1 cellular context compared by ENCODE assay signal in the genomic region with DNA sequence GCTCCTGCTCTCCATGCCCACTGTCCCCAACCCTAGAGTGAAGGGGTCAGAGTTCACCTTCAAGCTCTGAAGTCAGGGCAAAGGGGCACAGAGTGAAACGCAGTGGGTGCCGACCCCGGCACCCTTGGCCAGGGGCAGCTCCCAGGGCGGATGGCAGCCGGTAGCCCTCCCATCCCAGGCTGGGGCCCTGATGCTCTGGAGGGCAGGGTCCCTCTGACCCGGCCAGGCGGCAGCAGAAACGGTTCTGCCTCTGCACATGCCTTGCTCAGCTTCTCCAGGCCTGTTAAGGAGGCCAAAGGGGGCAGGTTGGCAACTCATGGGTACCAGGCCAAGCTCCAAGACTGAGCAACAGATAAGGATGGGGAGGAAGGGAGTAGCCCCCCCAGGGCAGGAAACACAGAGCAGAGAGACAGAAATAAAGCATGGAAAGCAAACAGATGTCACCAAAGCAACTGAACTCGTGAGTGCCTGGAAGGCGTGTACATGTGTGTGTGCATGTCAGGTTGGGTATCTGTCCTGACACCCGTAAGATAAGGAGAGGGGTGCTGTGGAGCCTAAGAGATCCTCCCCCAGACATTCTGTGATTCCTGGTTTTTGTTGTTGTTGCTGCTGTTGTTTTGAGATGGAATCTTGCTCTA.
TF ChIP-seq lines count a peak whose summit lies in the region.

No MANE protein-coding gene starts in this region.

TF ChIP-seq in K562, 482 proteins besides CTCF, POLR2A, EP300 and RAD21 (continued from another document):
- TF ChIP-seq ETV6 (IDR thresholded peaks at IDR 0.05; ENCODE audit: borderline replicate concordance in 1 of 2, low read depth in 2 of 2, low read length in 1 of 2) (no peak), ETV6 (CRISPR knock-in tag; IDR thresholded peaks at IDR 0.05; ENCODE audit: borderline replicate concordance) (no peak), GABPA (tag; conservative IDR thresholded peaks at IDR 0.05; ENCODE audit: low read depth) (no peak), ARID2 (IDR thresholded peaks at IDR 0.05) (no peak), MBD2 (IDR thresholded peaks at IDR 0.05; ENCODE audit: borderline replicate concordance, low read depth) (no peak), CBFA2T3 (IDR thresholded peaks at IDR 0.05) (peak; percentile 80), MEIS2 (IDR thresholded peaks at IDR 0.05; ENCODE audit: partially characterized antibody) (peak; percentile 25), TARDBP (IDR thresholded peaks at IDR 0.05) (no peak), HNRNPLL (IDR thresholded peaks at IDR 0.05; ENCODE audit: low read depth, low read length, poor library complexity, severe bottlenecking) (no peak), ZNF586 (CRISPR knock-in tag; conservative IDR thresholded peaks at IDR 0.05) (no peak), ZNF444 (CRISPR knock-in tag; IDR thresholded peaks at IDR 0.05) (no peak), ETV1 (tag; conservative IDR thresholded peaks at IDR 0.05; ENCODE audit: low read depth) (0 out of 2 replicates have a peak, but pooled peaks have one; percentile 8), NCOA4 (IDR thresholded peaks at IDR 0.05; ENCODE audit: partially characterized antibody) (no peak), MAZ (CRISPR knock-in tag; conservative IDR thresholded peaks at IDR 0.05 in 1 of 2, IDR thresholded peaks at IDR 0.05 in 1 of 2) (no peak; a peak in 1 of 4 replicates), ZBTB8A (IDR thresholded peaks at IDR 0.05; ENCODE audit: partially characterized antibody) (no peak), CTBP1 (IDR thresholded peaks at IDR 0.05; ENCODE audit: borderline replicate concordance) (peak; percentile 68), FOXA3 (CRISPR knock-in tag; conservative IDR thresholded peaks at IDR 0.05 in 1 of 2, IDR thresholded peaks at IDR 0.05 in 1 of 2) (0 out of 4 replicates have a peak, but pooled peaks of 1 of the 2 experiments have one; percentile 7), KLF16 (IDR thresholded peaks at IDR 0.05) (peak; percentile 26; the same call in 1 of the 2 replicates), SIN3B (IDR thresholded peaks at IDR 0.05; ENCODE audit: low read depth) (no peak), CHD4 (IDR thresholded peaks at IDR 0.05; ENCODE audit: insufficient read depth, insufficient replicate concordance, low read depth, low read length, poor library complexity, severe bottlenecking) (no peak), KDM5B (IDR thresholded peaks at IDR 0.05; ENCODE audit: insufficient replicate concordance, low read depth, low read length) (no peak), RBFOX2 (IDR thresholded peaks at IDR 0.05; ENCODE audit: low read depth, low read length) (no peak), NFE2 (IDR thresholded peaks at IDR 0.05; ENCODE audit: low read depth) (no peak), PHF20 (IDR thresholded peaks at IDR 0.05; ENCODE audit: partially characterized antibody) (no peak), NR3C1 (CRISPR knock-in tag; IDR thresholded peaks at IDR 0.05) (no peak), EP400 (IDR thresholded peaks at IDR 0.05) (no peak), CBFA2T2 (conservative IDR thresholded peaks at IDR 0.05) (peak; percentile 52; the same call in 1 of the 2 replicates), ZNF133 (CRISPR knock-in tag; IDR thresholded peaks at IDR 0.05) (no peak), PPARD (CRISPR knock-in tag; IDR thresholded peaks at IDR 0.05) (no peak), NONO (IDR thresholded peaks at IDR 0.05; ENCODE audit: low read depth in 2 of 2, low read length in 1 of 2) (no peak), TAL1 (IDR thresholded peaks at IDR 0.05) (peak; percentile 37; the same call in 1 of the 2 replicates), BRD4 (IDR thresholded peaks at IDR 0.05) (no peak), ARID1B (IDR thresholded peaks at IDR 0.05) (peak; percentile 63), RB1 (IDR thresholded peaks at IDR 0.05; ENCODE audit: low read depth) (no peak), FOXK2 (conservative IDR thresholded peaks at IDR 0.05 in 1 of 2, IDR thresholded peaks at IDR 0.05 in 1 of 2; ENCODE audit: low read depth in 2 of 2) (0 out of 4 replicates have a peak, but pooled peaks of 1 of the 2 experiments have one; percentile 48), ZFP1 (CRISPR knock-in tag; IDR thresholded peaks at IDR 0.05) (no peak), NR2C2 (CRISPR knock-in tag; IDR thresholded peaks at IDR 0.05) (no peak), NR2C2 (tag; IDR thresholded peaks at IDR 0.05) (peak; percentile 25; the same call in 1 of the 2 replicates), BDP1 (IDR thresholded peaks at IDR 0.05; ENCODE audit: insufficient read depth, insufficient read length) (no peak), ELF4 (CRISPR knock-in tag; IDR thresholded peaks at IDR 0.05) (0 out of 2 replicates have a peak, but pooled peaks have one; percentile 44), RFX1 (IDR thresholded peaks at IDR 0.05) (no peak), SOX6 (IDR thresholded peaks at IDR 0.05) (peak; percentile 47; the same call in 1 of the 2 replicates), FOXM1 (IDR thresholded peaks at IDR 0.05; ENCODE audit: low read depth) (no peak), FOXM1 (CRISPR knock-in tag; IDR thresholded peaks at IDR 0.05; ENCODE audit: low read depth) (no peak), ZNF583 (CRISPR knock-in tag; IDR thresholded peaks at IDR 0.05) (no peak)
- TF ChIP-seq, protein P1, sequence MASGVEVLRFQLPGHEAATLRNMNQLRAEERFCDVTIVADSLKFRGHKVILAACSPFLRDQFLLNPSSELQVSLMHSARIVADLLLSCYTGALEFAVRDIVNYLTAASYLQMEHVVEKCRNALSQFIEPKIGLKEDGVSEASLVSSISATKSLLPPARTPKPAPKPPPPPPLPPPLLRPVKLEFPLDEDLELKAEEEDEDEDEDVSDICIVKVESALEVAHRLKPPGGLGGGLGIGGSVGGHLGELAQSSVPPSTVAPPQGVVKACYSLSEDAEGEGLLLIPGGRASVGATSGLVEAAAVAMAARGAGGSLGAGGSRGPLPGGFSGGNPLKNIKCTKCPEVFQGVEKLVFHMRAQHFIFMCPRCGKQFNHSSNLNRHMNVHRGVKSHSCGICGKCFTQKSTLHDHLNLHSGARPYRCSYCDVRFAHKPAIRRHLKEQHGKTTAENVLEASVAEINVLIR (CRISPR knock-in tag; IDR thresholded peaks at IDR 0.05), result no peak
- TF ChIP-seq, protein P2, sequence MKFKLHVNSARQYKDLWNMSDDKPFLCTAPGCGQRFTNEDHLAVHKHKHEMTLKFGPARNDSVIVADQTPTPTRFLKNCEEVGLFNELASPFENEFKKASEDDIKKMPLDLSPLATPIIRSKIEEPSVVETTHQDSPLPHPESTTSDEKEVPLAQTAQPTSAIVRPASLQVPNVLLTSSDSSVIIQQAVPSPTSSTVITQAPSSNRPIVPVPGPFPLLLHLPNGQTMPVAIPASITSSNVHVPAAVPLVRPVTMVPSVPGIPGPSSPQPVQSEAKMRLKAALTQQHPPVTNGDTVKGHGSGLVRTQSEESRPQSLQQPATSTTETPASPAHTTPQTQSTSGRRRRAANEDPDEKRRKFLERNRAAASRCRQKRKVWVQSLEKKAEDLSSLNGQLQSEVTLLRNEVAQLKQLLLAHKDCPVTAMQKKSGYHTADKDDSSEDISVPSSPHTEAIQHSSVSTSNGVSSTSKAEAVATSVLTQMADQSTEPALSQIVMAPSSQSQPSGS (CRISPR knock-in tag; IDR thresholded peaks at IDR 0.05), result no peak
- TF ChIP-seq, protein P3, sequence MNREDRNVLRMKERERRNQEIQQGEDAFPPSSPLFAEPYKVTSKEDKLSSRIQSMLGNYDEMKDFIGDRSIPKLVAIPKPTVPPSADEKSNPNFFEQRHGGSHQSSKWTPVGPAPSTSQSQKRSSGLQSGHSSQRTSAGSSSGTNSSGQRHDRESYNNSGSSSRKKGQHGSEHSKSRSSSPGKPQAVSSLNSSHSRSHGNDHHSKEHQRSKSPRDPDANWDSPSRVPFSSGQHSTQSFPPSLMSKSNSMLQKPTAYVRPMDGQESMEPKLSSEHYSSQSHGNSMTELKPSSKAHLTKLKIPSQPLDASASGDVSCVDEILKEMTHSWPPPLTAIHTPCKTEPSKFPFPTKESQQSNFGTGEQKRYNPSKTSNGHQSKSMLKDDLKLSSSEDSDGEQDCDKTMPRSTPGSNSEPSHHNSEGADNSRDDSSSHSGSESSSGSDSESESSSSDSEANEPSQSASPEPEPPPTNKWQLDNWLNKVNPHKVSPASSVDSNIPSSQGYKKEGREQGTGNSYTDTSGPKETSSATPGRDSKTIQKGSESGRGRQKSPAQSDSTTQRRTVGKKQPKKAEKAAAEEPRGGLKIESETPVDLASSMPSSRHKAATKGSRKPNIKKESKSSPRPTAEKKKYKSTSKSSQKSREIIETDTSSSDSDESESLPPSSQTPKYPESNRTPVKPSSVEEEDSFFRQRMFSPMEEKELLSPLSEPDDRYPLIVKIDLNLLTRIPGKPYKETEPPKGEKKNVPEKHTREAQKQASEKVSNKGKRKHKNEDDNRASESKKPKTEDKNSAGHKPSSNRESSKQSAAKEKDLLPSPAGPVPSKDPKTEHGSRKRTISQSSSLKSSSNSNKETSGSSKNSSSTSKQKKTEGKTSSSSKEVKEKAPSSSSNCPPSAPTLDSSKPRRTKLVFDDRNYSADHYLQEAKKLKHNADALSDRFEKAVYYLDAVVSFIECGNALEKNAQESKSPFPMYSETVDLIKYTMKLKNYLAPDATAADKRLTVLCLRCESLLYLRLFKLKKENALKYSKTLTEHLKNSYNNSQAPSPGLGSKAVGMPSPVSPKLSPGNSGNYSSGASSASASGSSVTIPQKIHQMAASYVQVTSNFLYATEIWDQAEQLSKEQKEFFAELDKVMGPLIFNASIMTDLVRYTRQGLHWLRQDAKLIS (CRISPR knock-in tag; IDR thresholded peaks at IDR 0.05), result no peak
- TF ChIP-seq, protein P4, sequence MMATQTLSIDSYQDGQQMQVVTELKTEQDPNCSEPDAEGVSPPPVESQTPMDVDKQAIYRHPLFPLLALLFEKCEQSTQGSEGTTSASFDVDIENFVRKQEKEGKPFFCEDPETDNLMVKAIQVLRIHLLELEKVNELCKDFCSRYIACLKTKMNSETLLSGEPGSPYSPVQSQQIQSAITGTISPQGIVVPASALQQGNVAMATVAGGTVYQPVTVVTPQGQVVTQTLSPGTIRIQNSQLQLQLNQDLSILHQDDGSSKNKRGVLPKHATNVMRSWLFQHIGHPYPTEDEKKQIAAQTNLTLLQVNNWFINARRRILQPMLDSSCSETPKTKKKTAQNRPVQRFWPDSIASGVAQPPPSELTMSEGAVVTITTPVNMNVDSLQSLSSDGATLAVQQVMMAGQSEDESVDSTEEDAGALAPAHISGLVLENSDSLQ (IDR thresholded peaks at IDR 0.05), result no peak
- TF ChIP-seq, protein P5, sequence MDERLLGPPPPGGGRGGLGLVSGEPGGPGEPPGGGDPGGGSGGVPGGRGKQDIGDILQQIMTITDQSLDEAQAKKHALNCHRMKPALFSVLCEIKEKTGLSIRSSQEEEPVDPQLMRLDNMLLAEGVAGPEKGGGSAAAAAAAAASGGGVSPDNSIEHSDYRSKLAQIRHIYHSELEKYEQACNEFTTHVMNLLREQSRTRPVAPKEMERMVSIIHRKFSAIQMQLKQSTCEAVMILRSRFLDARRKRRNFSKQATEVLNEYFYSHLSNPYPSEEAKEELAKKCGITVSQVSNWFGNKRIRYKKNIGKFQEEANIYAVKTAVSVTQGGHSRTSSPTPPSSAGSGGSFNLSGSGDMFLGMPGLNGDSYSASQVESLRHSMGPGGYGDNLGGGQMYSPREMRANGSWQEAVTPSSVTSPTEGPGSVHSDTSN (CRISPR knock-in tag; IDR thresholded peaks at IDR 0.05; ENCODE audit: low read depth), result no peak
- TF ChIP-seq, protein P5 (tag; conservative IDR thresholded peaks at IDR 0.05; ENCODE audit: low read depth), result no peak
- TF ChIP-seq, protein P6, sequence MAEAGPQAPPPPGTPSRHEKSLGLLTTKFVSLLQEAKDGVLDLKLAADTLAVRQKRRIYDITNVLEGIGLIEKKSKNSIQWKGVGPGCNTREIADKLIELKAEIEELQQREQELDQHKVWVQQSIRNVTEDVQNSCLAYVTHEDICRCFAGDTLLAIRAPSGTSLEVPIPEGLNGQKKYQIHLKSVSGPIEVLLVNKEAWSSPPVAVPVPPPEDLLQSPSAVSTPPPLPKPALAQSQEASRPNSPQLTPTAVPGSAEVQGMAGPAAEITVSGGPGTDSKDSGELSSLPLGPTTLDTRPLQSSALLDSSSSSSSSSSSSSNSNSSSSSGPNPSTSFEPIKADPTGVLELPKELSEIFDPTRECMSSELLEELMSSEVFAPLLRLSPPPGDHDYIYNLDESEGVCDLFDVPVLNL (CRISPR knock-in tag; IDR thresholded peaks at IDR 0.05; ENCODE audit: low read depth), result no peak
- TF ChIP-seq, protein P7, sequence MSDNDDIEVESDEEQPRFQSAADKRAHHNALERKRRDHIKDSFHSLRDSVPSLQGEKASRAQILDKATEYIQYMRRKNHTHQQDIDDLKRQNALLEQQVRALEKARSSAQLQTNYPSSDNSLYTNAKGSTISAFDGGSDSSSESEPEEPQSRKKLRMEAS (CRISPR knock-in tag; IDR thresholded peaks at IDR 0.05), result peak; percentile 54; the same call in 1 of the 2 replicates
- TF ChIP-seq, protein P8, sequence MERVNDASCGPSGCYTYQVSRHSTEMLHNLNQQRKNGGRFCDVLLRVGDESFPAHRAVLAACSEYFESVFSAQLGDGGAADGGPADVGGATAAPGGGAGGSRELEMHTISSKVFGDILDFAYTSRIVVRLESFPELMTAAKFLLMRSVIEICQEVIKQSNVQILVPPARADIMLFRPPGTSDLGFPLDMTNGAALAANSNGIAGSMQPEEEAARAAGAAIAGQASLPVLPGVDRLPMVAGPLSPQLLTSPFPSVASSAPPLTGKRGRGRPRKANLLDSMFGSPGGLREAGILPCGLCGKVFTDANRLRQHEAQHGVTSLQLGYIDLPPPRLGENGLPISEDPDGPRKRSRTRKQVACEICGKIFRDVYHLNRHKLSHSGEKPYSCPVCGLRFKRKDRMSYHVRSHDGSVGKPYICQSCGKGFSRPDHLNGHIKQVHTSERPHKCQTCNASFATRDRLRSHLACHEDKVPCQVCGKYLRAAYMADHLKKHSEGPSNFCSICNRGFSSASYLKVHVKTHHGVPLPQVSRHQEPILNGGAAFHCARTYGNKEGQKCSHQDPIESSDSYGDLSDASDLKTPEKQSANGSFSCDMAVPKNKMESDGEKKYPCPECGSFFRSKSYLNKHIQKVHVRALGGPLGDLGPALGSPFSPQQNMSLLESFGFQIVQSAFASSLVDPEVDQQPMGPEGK (CRISPR knock-in tag; IDR thresholded peaks at IDR 0.05; ENCODE audit: borderline replicate concordance), result no peak
